ENCODE assay signal across 29 cellular contexts in genomic region chr22:48236261-48236660, GRCh38.
"Had no signal": no experiment of that assay in that cellular context is flagged by ENCODE, and none has a peak within 500 bp of the region (broad histone marks: within the 10 kb centered on the region; RNA-seq: fewer than 3 reads in every experiment).

No MANE protein-coding gene starts in this region.

- H3K4me3 ChIP-seq: MG63, SJCRH30, SK-N-MC had no signal

- H3K27me3 Mint-ChIP-seq: activated CD4-positive, alpha-beta memory T cell treated with anti-CD3 and anti-CD28 coated beads, Interleukin-2, amount 10 ng/mL, durations not matched to agents 7 days and 5 days had no signal

- H3K4me3 Mint-ChIP-seq: activated CD4-positive, alpha-beta memory T cell treated with anti-CD3 and anti-CD28 coated beads, Interleukin-2, amount 10 ng/mL, durations not matched to agents 7 days and 5 days; activated naive CD4-positive, alpha-beta T cell treated with anti-CD3 and anti-CD28 coated beads, Interleukin-2, amount 10 ng/mL, durations not matched to agents 7 days and 5 days; activated naive CD8-positive, alpha-beta T cell; activated naive CD8-positive, alpha-beta T cell treated with anti-CD3 and anti-CD28 coated beads, Interleukin-2, amount 50 U/mL, for 24 hours; activated T-cell treated with anti-CD3 and anti-CD28 coated beads, Interleukin-2, amount 50 U/mL, for 4 hours; activated T-helper 1 cell treated with anti-CD3 and anti-CD28 coated beads, Interleukin-12 subunit alpha, Interleukin-12 subunit beta, Interleukin-2, Interleukin-4 antibody, amounts not matched to agents 30 ng/mL and 10 ng/mL and 1 ng/mL, durations not matched to agents 14 hours and 24 hours and 36 hours; brain had no signal

- H3K4me1 ChIP-seq: SJCRH30 had no signal

- H3K27me3 ChIP-seq: MG63 had no signal

- H3K27ac Mint-ChIP-seq: activated CD4-positive, alpha-beta memory T cell treated with anti-CD3 and anti-CD28 coated beads, Interleukin-2, amount 10 ng/mL, durations not matched to agents 7 days and 5 days; activated naive CD4-positive, alpha-beta T cell treated with anti-CD3 and anti-CD28 coated beads, Interleukin-2, amount 10 ng/mL, durations not matched to agents 7 days and 5 days; activated naive CD8-positive, alpha-beta T cell; activated naive CD8-positive, alpha-beta T cell treated with anti-CD3 and anti-CD28 coated beads, Interleukin-2, amount 50 U/mL, for 24 hours; activated T-helper 1 cell treated with anti-CD3 and anti-CD28 coated beads, Interleukin-12 subunit alpha, Interleukin-12 subunit beta, Interleukin-2, Interleukin-4 antibody, amounts not matched to agents 30 ng/mL and 10 ng/mL and 1 ng/mL, durations not matched to agents 14 hours and 24 hours and 36 hours had no signal

- H3K4me1 Mint-ChIP-seq: activated CD4-positive, alpha-beta memory T cell treated with anti-CD3 and anti-CD28 coated beads, Interleukin-2, amount 10 ng/mL, durations not matched to agents 7 days and 5 days; activated naive CD4-positive, alpha-beta T cell treated with anti-CD3 and anti-CD28 coated beads, Interleukin-2, amount 10 ng/mL, durations not matched to agents 7 days and 5 days had no signal

- ATAC-seq: activated naive CD8-positive, alpha-beta T cell treated with anti-CD3 and anti-CD28 coated beads, Interleukin-2, amount 50 U/mL, for 24 hours; activated T-cell treated with anti-CD3 and anti-CD28 coated beads, Interleukin-2, amount 50 U/mL, for 4 hours; Panc1 had no signal

- H3K36me3 ChIP-seq: MG63, SJCRH30, WERI-Rb-1 had no signal

- H3K36me3 Mint-ChIP-seq: activated naive CD4-positive, alpha-beta T cell treated with anti-CD3 and anti-CD28 coated beads, Interleukin-2, amount 10 ng/mL, durations not matched to agents 7 days and 5 days; activated naive CD8-positive, alpha-beta T cell; brain had no signal

- H3K27ac ChIP-seq: SJCRH30, WERI-Rb-1 had no signal

- DNase-seq: activated CD4-positive, alpha-beta memory T cell treated with anti-CD3 and anti-CD28 coated beads, Interleukin-2, amount 10 ng/mL, durations not matched to agents 7 days and 5 days; activated CD4-positive, alpha-beta T cell treated with anti-CD3 and anti-CD28 coated beads for 1 hour; activated CD4-positive, alpha-beta T cell treated with anti-CD3 and anti-CD28 coated beads for 48 hours; activated CD4-positive, CD25-positive, alpha-beta regulatory T cell; activated naive CD4-positive, alpha-beta T cell treated with anti-CD3 and anti-CD28 coated beads, Interleukin-2, amount 10 ng/mL, durations not matched to agents 7 days and 5 days; activated naive CD8-positive, alpha-beta T cell treated with anti-CD3 and anti-CD28 coated beads, Interleukin-2, amount 50 U/mL, for 24 hours; activated T-cell treated with anti-CD3 and anti-CD28 coated beads for 4 hours; activated T-cell treated with anti-CD3 and anti-CD28 coated beads, Interleukin-2, amount 50 U/mL, for 4 hours; anterior cingulate cortex; Kasumi-1; KG1; MG63; NCI-H1048; NCI-H1417; NCI-H146; NCI-H1930; NCI-H2107; NCI-H226; NCI-H510A; NCI-H526 treated with DMSO at 0.1 percent for 48 hours; NCI-H774; SJCRH30; T1000; WERI-Rb-1 had no signal
